In the genomic region with DNA sequence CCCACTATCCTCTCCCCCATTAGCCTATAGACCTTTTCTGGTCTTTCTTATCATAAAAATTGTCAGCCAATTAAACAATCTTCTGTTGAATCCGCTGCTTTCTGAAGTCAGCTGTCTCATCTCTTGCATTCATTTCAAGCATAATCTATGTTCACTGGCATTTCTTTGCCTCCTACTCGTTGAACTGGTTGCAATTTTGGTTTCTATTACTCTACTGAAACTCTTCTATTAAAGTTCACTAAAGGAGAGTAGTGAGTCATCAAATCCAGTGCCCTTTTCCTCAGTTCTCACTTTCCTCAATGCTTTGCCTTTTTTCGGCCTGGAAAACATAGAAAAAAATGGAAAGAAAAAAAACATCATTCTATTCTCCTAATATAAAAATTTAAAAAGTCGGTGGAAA, we compare ENCODE assay signal across 14 cellular contexts. TPM values are rescaled to one million over a fixed set of nuclear protein-coding genes. Genes with fewer than 3 reads are reported as not detected.
DNase-seq lines count a peak whose midpoint lies in the region; ATAC-seq, FAIRE-seq and TF ChIP-seq lines count a peak whose summit lies in the region.
"Had no signal": no experiment of that assay in that cellular context is flagged by ENCODE, and none has a peak within 500 bp of the region (broad histone marks: within the 10 kb centered on the region; RNA-seq: fewer than 3 reads in every experiment).

No MANE protein-coding gene starts in this region.

- CTCF ChIA-PET in GM12878 (lab: Yijun Ruan, JAX) = interaction anchor here (1.4 kb wide), 1 partner anchor 18 kb away, joined by 4 read pairs; no protein-coding TSS in a partner anchor

- POLR2A ChIA-PET in GM12878 (lab: Charles Lee) = no interaction called here

- no peak for TF ChIP-seq RAD21 in GM12878 (IDR thresholded peaks at IDR 0.05; ENCODE audit: insufficient read depth, low read depth, low read length)

- in situ Hi-C loops in GM12878 (cut with MboI) = no loop called here

- no peaks in the 10 kb centered on the region for H3K36me3 ChIP-seq in ACC112 (ENCODE audit: insufficient read depth, low read length)
- H3K36me3 ChIP-seq in GM12878 (ENCODE audit: control insufficient read depth in 2 of 2, insufficient read depth in 2 of 2, low read length in 1 of 2) = no peaks in the 10 kb centered on the region
- no peaks in the 10 kb centered on the region for H3K36me3 ChIP-seq in mucosa of descending colon (ENCODE audit: low read depth)
- H3K36me3 ChIP-seq: cardiac muscle cell had no signal

- SMC1A ChIA-PET in GM12878 (lab: Charles Lee; ENCODE audit: uncharacterized antibody, unreplicated experiment) = interaction anchor here (0.8 kb wide), 2 partner anchors 20 to 82 kb away, joined by 3 read pairs; no protein-coding TSS in a partner anchor

- H3K27ac ChIP-seq in ACC112 (ENCODE audit: low read depth, low read length) (peak overlapping the region; percentile 44), GM12878 (ENCODE audit: control insufficient read depth, insufficient read depth) (no peak overlapping the region)
- H3K27ac ChIP-seq: cardiac muscle cell had no signal

- H3K4me1 ChIP-seq in ACC112 (ENCODE audit: control insufficient read depth, insufficient read depth, low read length, unreplicated experiment) (peaks cover 34% of the 10 kb centered on the region), GM12878 (ENCODE audit: control insufficient read depth, insufficient read depth, low read length) (peaks cover 6% of the 10 kb centered on the region), mucosa of descending colon (ENCODE audit: low read depth) (no peaks in the 10 kb centered on the region)

- no peak for TF ChIP-seq EP300 in GM12878 (IDR thresholded peaks at IDR 0.05; ENCODE audit: borderline replicate concordance in 1 of 2, control insufficient read depth in 1 of 2, low read depth in 2 of 2, low read length in 2 of 2)

- ATAC-seq in GM19395 (IDR thresholded peaks at IDR 0.05; ENCODE audit: unreplicated experiment) (peak; percentile 68), HG03196 (IDR thresholded peaks at IDR 0.05; ENCODE audit: unreplicated experiment) (peak; percentile 68), GM12878 (peak; percentile 72), mucosa of descending colon (no peak), GM19455 (IDR thresholded peaks at IDR 0.05; ENCODE audit: unreplicated experiment) (no peak)

- no peak overlapping the region for H2AFZ ChIP-seq in ACC112 (ENCODE audit: low read length, unreplicated experiment)
- no peak overlapping the region for H2AFZ ChIP-seq in GM12878 (ENCODE audit: control insufficient read depth, low read depth, low read length)

- H3K27me3 ChIP-seq in ACC112 (ENCODE audit: insufficient read depth, low read length) = no peaks in the 10 kb centered on the region
- no peaks in the 10 kb centered on the region for H3K27me3 ChIP-seq in GM12878 (replicated peaks in 1 of 2; ENCODE audit: control insufficient read depth in 2 of 2, insufficient read depth in 2 of 2, low read length in 1 of 2)
- H3K27me3 ChIP-seq: cardiac muscle cell had no signal

- TF ChIP-seq POLR2A in GM12878 (IDR thresholded peaks at IDR 0.05; ENCODE audit: low read depth, low read length) = no peak

- no peak overlapping the region for H3K9ac ChIP-seq in GM12878 (ENCODE audit: control insufficient read depth, insufficient read depth, low read length)

- H3K9me3 ChIP-seq in GM12878 (replicated peaks; ENCODE audit: control insufficient read depth, insufficient read depth, low read length) = peaks cover 2% of the 10 kb centered on the region; the same call in 2 of the 3 replicates
- H3K9me3 ChIP-seq in mucosa of descending colon = no peaks in the 10 kb centered on the region

- TF ChIP-seq CTCF in GM12878 (IDR thresholded peaks at IDR 0.05 in 2 of 3, conservative IDR thresholded peaks at IDR 0.05 in 1 of 3; ENCODE audit: control insufficient read depth in 2 of 3, extremely low read depth in 1 of 3, insufficient read depth in 1 of 3, low read depth in 3 of 3, low read length in 3 of 3) (no peak), mucosa of descending colon (IDR thresholded peaks at IDR 0.05) (no peak)

- H3K4me3 ChIP-seq in ACC112 (ENCODE audit: low read depth, low read length) = peak overlapping the region; percentile 28; the same call in 1 of the 2 replicates
- no peak overlapping the region for H3K4me3 ChIP-seq in GM12878
- H3K4me3 ChIP-seq in mucosa of descending colon = no peak overlapping the region
- H3K4me3 ChIP-seq: cardiac muscle cell, skin epidermis had no signal

- H3K4me2 ChIP-seq in GM12878 (ENCODE audit: control insufficient read depth, insufficient read depth) = no peak overlapping the region

- RAD21 ChIA-PET in GM12878 (lab: Charles Lee; ENCODE audit: unreplicated experiment) = no interaction called here

- no peaks in the 10 kb centered on the region for H4K20me1 ChIP-seq in GM12878 (ENCODE audit: control insufficient read depth, insufficient read depth)

- peak; percentile 35 for FAIRE-seq in GM12878 (lab: Jason Lieb, UNC)

- no TSS peak for BruUV-seq in GM12878 (replicated peaks; lab: Mats Ljungman, UMichigan)

- no peaks in the 10 kb centered on the region for H3K79me2 ChIP-seq in ACC112 (ENCODE audit: control insufficient read depth, insufficient read depth, low read length, unreplicated experiment)
- H3K79me2 ChIP-seq in GM12878 (ENCODE audit: control insufficient read depth, insufficient read depth, low read length) = no peaks in the 10 kb centered on the region

- intact Hi-C loops in GM12878 (cut with micrococcal nuclease; ENCODE audit: unreplicated experiment) (no loop called here), mucosa of descending colon (cut with DNase I, micrococcal nuclease) (no loop called here)

- DNase-seq in GM12878 (ENCODE audit: low read depth, low spot score) = no peak
- DNase-seq in mucosa of descending colon = no peak
- DNase-seq in stimulated activated CD8-positive, alpha-beta memory T cell treated with anti-CD3 and anti-CD28 coated beads, Interleukin-4, amount 100 ng/mL, for 48 hours = no peak
- no peak for DNase-seq in NCI-H1694 (lab: John Stamatoyannopoulos, UW)
- DNase-seq: glutamatergic neuron, mesenchymal stem cell, RPMI8226 had no signal

- WGBS in GM12878 (ENCODE audit: insufficient coverage, insufficient replicate concordance, low lambda C conversion rate, missing lambda C conversion rate) = 16% methylated on average over 4 of the region's 4 CpGs

TF ChIP-seq in GM12878, 131 proteins besides CTCF, POLR2A, EP300 and RAD21 (continues in another document):
- TF ChIP-seq SP1 (IDR thresholded peaks at IDR 0.05; ENCODE audit: low read depth, low read length) (no peak), E2F8 (IDR thresholded peaks at IDR 0.05; ENCODE audit: low read depth, partially characterized antibody) (no peak), ZSCAN29 (IDR thresholded peaks at IDR 0.05) (no peak), YY1 (IDR thresholded peaks at IDR 0.05; ENCODE audit: low read depth, low read length) (no peak), ZBED1 (IDR thresholded peaks at IDR 0.05; ENCODE audit: borderline replicate concordance) (no peak), IKZF1 (conservative IDR thresholded peaks at IDR 0.05) (peak; percentile 42; the same call in 1 of the 2 replicates), ZNF384 (IDR thresholded peaks at IDR 0.05; ENCODE audit: borderline replicate concordance, low read depth, low read length) (no peak), STAT1 (conservative IDR thresholded peaks at IDR 0.05) (no peak), PAX8 (IDR thresholded peaks at IDR 0.05) (no peak), IKZF2 (IDR thresholded peaks at IDR 0.05) (peak; percentile 38 to 45; a peak in 3 of 4 replicates), CHD4 (IDR thresholded peaks at IDR 0.05) (no peak), CHD2 (IDR thresholded peaks at IDR 0.05; ENCODE audit: borderline replicate concordance, low read depth, low read length) (no peak), HDGF (IDR thresholded peaks at IDR 0.05) (no peak), DPF2 (IDR thresholded peaks at IDR 0.05) (no peak), TARDBP (IDR thresholded peaks at IDR 0.05; ENCODE audit: borderline replicate concordance) (no peak), POLR2AphosphoS2 (IDR thresholded peaks at IDR 0.05; ENCODE audit: low read depth, low read length) (no peak)

RNA-seq across cellular contexts. Expression of gene CXCL13, which starts 23.9 kb away (rescaled TPM):
- total RNA-seq in GM12878 (2013; cell fraction: nucleolus; rRNA removed) = not detected in 2 replicates
- total RNA-seq in GM12878 (2014; rRNA removed) = not detected in 2 replicates
- total RNA-seq in GM12878 (2014; rRNA removed; fragmentation: Illumina TruSeq; extraction: Trizol) = not detected in 2 replicates
- not detected in 2 replicates for total RNA-seq in GM12878 (2021)
- not detected for polyA plus RNA-seq in GM12878 (2011; ENCODE audit: low read depth)
- 0.05 and 0.07 TPM in 2 replicates for polyA plus RNA-seq in GM12878 (2011; rRNA removed)
- not detected in 2 replicates for polyA plus RNA-seq in GM12878 (2011; cell fraction: cytosol; rRNA removed)
- 0.15 and 0.29 TPM in 2 replicates for polyA plus RNA-seq in GM12878 (2011; cell fraction: nucleus; rRNA removed)
- 0.15 and 0.24 TPM in 2 replicates for polyA plus RNA-seq in GM12878 (2012)
- polyA plus RNA-seq in GM12878 (2014; fragmentation: Illumina TruSeq; extraction: Trizol) = not detected in 2 replicates
- not detected for polyA plus RNA-seq in GM12878 (2014; fragmentation: Nextera tagmentation; extraction: Ambion mirVana)
- not detected in 2 replicates for polyA plus RNA-seq in GM12878 (2014; rRNA removed)
- under 1 TPM in 1 of 2 experiments, not detected in 1; 0.16 TPM for polyA plus RNA-seq in GM12878 (2016; fragmentation: Nextera tagmentation; extraction: Ambion mirVana)
- polyA minus RNA-seq in GM12878 (2011; rRNA and poly(A)+ RNA removed) = not detected in 2 replicates
- polyA minus RNA-seq in GM12878 (2011; cell fraction: cytosol; rRNA and poly(A)+ RNA removed) = not detected in 2 replicates
- not detected in 2 replicates for polyA minus RNA-seq in GM12878 (2011; cell fraction: nucleus; rRNA and poly(A)+ RNA removed)
- under 1 TPM in 2 of 3 donors, not detected in 1; 0.34 to 0.58 TPM for total RNA-seq in mucosa of descending colon
- total RNA-seq: cardiac muscle cell had no signal
- polyA plus RNA-seq: BJ, cardiac muscle cell had no signal

Comparison
In these comparisons a context has a peak if more than half of its experiments do, and no peak if none do; other contexts are left out.
1. ATAC-seq: peak in GM19395 (single experiment), HG03196 (single experiment) and GM12878 (single experiment); none in mucosa of descending colon (single experiment) and GM19455 (single experiment).